In the genomic region with DNA sequence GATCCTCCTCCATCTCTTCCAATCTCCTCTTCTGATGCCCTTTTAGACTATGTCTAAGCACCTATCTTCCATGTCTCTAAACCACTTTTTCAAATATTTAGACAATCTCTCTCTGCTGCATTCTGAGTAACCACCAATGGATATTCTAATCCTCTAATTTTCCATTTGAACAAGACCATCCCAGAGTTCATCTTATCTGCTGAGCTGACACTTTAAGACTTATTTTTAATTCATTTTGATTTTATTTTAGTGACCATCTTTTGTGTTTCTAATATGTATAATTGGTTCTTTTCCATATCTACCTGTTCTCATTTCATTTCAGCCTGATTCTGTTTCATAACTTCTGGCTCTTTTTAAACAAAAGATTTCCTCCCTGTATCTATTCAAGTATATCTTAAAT, we compare ENCODE assay signal across 1 cellular context.
TF ChIP-seq lines count a peak whose summit lies in the region.

No MANE protein-coding gene starts in this region.

TF ChIP-seq in HepG2, 621 proteins besides CTCF, POLR2A, EP300 and RAD21 (continued from another document):
- TF ChIP-seq, protein P1, sequence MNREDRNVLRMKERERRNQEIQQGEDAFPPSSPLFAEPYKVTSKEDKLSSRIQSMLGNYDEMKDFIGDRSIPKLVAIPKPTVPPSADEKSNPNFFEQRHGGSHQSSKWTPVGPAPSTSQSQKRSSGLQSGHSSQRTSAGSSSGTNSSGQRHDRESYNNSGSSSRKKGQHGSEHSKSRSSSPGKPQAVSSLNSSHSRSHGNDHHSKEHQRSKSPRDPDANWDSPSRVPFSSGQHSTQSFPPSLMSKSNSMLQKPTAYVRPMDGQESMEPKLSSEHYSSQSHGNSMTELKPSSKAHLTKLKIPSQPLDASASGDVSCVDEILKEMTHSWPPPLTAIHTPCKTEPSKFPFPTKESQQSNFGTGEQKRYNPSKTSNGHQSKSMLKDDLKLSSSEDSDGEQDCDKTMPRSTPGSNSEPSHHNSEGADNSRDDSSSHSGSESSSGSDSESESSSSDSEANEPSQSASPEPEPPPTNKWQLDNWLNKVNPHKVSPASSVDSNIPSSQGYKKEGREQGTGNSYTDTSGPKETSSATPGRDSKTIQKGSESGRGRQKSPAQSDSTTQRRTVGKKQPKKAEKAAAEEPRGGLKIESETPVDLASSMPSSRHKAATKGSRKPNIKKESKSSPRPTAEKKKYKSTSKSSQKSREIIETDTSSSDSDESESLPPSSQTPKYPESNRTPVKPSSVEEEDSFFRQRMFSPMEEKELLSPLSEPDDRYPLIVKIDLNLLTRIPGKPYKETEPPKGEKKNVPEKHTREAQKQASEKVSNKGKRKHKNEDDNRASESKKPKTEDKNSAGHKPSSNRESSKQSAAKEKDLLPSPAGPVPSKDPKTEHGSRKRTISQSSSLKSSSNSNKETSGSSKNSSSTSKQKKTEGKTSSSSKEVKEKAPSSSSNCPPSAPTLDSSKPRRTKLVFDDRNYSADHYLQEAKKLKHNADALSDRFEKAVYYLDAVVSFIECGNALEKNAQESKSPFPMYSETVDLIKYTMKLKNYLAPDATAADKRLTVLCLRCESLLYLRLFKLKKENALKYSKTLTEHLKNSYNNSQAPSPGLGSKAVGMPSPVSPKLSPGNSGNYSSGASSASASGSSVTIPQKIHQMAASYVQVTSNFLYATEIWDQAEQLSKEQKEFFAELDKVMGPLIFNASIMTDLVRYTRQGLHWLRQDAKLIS (CRISPR knock-in tag; IDR thresholded peaks at IDR 0.05), result no peak
- TF ChIP-seq MAFK (conservative IDR thresholded peaks at IDR 0.05 in 1 of 2, IDR thresholded peaks at IDR 0.05 in 1 of 2; ENCODE audit: low read length in 2 of 2) (peak; percentile 36 to 73; a peak in 3 of 4 replicates), MAFF (IDR thresholded peaks at IDR 0.05; ENCODE audit: low read depth, low read length) (peak; percentile 56), RARG (CRISPR knock-in tag; IDR thresholded peaks at IDR 0.05; ENCODE audit: low read depth) (no peak)
- TF ChIP-seq, protein P2, sequence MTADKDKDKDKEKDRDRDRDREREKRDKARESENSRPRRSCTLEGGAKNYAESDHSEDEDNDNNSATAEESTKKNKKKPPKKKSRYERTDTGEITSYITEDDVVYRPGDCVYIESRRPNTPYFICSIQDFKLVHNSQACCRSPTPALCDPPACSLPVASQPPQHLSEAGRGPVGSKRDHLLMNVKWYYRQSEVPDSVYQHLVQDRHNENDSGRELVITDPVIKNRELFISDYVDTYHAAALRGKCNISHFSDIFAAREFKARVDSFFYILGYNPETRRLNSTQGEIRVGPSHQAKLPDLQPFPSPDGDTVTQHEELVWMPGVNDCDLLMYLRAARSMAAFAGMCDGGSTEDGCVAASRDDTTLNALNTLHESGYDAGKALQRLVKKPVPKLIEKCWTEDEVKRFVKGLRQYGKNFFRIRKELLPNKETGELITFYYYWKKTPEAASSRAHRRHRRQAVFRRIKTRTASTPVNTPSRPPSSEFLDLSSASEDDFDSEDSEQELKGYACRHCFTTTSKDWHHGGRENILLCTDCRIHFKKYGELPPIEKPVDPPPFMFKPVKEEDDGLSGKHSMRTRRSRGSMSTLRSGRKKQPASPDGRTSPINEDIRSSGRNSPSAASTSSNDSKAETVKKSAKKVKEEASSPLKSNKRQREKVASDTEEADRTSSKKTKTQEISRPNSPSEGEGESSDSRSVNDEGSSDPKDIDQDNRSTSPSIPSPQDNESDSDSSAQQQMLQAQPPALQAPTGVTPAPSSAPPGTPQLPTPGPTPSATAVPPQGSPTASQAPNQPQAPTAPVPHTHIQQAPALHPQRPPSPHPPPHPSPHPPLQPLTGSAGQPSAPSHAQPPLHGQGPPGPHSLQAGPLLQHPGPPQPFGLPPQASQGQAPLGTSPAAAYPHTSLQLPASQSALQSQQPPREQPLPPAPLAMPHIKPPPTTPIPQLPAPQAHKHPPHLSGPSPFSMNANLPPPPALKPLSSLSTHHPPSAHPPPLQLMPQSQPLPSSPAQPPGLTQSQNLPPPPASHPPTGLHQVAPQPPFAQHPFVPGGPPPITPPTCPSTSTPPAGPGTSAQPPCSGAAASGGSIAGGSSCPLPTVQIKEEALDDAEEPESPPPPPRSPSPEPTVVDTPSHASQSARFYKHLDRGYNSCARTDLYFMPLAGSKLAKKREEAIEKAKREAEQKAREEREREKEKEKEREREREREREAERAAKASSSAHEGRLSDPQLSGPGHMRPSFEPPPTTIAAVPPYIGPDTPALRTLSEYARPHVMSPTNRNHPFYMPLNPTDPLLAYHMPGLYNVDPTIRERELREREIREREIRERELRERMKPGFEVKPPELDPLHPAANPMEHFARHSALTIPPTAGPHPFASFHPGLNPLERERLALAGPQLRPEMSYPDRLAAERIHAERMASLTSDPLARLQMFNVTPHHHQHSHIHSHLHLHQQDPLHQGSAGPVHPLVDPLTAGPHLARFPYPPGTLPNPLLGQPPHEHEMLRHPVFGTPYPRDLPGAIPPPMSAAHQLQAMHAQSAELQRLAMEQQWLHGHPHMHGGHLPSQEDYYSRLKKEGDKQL (CRISPR knock-in tag; IDR thresholded peaks at IDR 0.05; ENCODE audit: low read depth), result no peak
